Comparison of ENCODE assay signal across 7 cellular contexts in genomic region chr3:129383292-129383860, GRCh38.
DNase-seq lines count a peak whose midpoint lies in the region; TF ChIP-seq lines count a peak whose summit lies in the region.

No MANE protein-coding gene starts in this region.

- peak; percentile 83 for TF ChIP-seq CTCF in GM12865 (IDR thresholded peaks at IDR 0.05; ENCODE audit: insufficient read depth, low read depth, low read length, missing control alignments)
- TF ChIP-seq CTCF in astrocyte of the spinal cord (IDR thresholded peaks at IDR 0.05; ENCODE audit: low read depth, low read length) = peak; percentile 92

- POLR2A ChIA-PET in HEK293T (lab: Yijun Ruan, JAX) = interaction anchor here (0.9 to 1.2 kb wide), 2 partner anchors 12 to 67 kb away, joined by 3 to 5 read pairs; a partner anchor contains a TSS

- in situ Hi-C loops in astrocyte of the spinal cord (cut with HindIII; ENCODE audit: low sequenced_read_pairs) = no loop called here

- H3K4me3 ChIP-seq in GM12865 (ENCODE audit: low read depth, low read length) (no peak overlapping the region), astrocyte of the spinal cord (ENCODE audit: low read depth, low read length) (no peak overlapping the region)

- DNase-seq in GM12865 (ENCODE audit: low read depth) = peak; percentile 69
- peak; percentile 81 for DNase-seq in HEK293T (ENCODE audit: extremely low spot score)
- DNase-seq in NCI-H1105 (lab: John Stamatoyannopoulos, UW) = peak; percentile 81
- peak; percentile 28 to 65 for DNase-seq in SW 1271 (lab: John Stamatoyannopoulos, UW)
- peak; percentile 68 for DNase-seq in astrocyte of the spinal cord (ENCODE audit: low read depth, low spot score)
- DNase-seq in iPS DF 4.7 (ENCODE audit: extremely low read depth, low spot score) = peak; percentile 51
- DNase-seq in stimulated activated CD4-positive, alpha-beta T cell treated with anti-CD3 and anti-CD28 coated beads, Interleukin-12 subunit alpha, Interleukin-12 subunit beta, amount 100 ng/mL, for 24 hours (ENCODE audit: low read depth in 2 of 2) = peak; percentile 13 to 29

- CTCF ChIA-PET in HEK293T (lab: Yijun Ruan, JAX) = interaction anchor here (0.6 to 1.6 kb wide), 19 partner anchors 9 to 439 kb away, joined by 3 to 7 read pairs (median 3); partner anchors contain the start of genes IFT122 and MBD4

TF ChIP-seq in HEK293T, 16 proteins besides CTCF, POLR2A, EP300 and RAD21:
- TF ChIP-seq BHLHE40 (IDR thresholded peaks at IDR 0.05; ENCODE audit: borderline replicate concordance) = no peak

Comparison
In these comparisons a context has a peak if more than half of its experiments do, and no peak if none do; other contexts are left out.
1. DNase-seq: peak in every context shown above with its lines; median percentile 81 in HEK293T; 81 in NCI-H1105; 69 in GM12865; 68 in astrocyte of the spinal cord; 51 in iPS DF 4.7; 46 in SW 1271; 21 in stimulated activated CD4-positive, alpha-beta T cell treated with anti-CD3 and anti-CD28 coated beads, Interleukin-12 subunit alpha, Interleukin-12 subunit beta, amount 100 ng/mL, for 24 hours.